8 cellular contexts compared by ENCODE assay signal in genomic region chr17:65559802-65560627, GRCh38. TPM values are rescaled to one million over a fixed set of nuclear protein-coding genes. Genes with fewer than 3 reads are reported as not detected.
DNase-seq lines count a peak whose midpoint lies in the region; ATAC-seq and TF ChIP-seq lines count a peak whose summit lies in the region.

No MANE protein-coding gene starts in this region.

- H3K9me3 ChIP-seq in PC-3 (ENCODE audit: low read length) (no peaks in the 10 kb centered on the region), body of pancreas (no peaks in the 10 kb centered on the region), stomach (no peaks in the 10 kb centered on the region)

- peak overlapping the region; percentile 68 for H3K9ac ChIP-seq in PC-3 (ENCODE audit: low read length)

- peaks cover 6% of the 10 kb centered on the region; the same call in 1 of the 2 replicates for H4K20me1 ChIP-seq in PC-3 (ENCODE audit: low read length)

- 0% methylated on average over 58 to 75 of the region's 90 CpGs for WGBS in body of pancreas, 2 donors
- WGBS in stomach, 5 donors, result 0 to 1% (median 1%) methylated on average over 53 to 89 of the region's 90 CpGs

- BruUV-seq in PC-3 (replicated peaks; lab: Mats Ljungman, UMichigan), result no TSS peak

- no peak for TF ChIP-seq CTCF in GM06990 (IDR thresholded peaks at IDR 0.05; ENCODE audit: insufficient read depth, low read length, poor library complexity, severe bottlenecking)
- no peak for TF ChIP-seq CTCF in PC-3 (conservative IDR thresholded peaks at IDR 0.05; ENCODE audit: low read depth, low read length)
- no peak for TF ChIP-seq CTCF in body of pancreas (IDR thresholded peaks at IDR 0.05)
- no peak for TF ChIP-seq CTCF in stomach (IDR thresholded peaks at IDR 0.05)

- no peak for DNase-seq in GM06990 (ENCODE audit: extremely low read depth, insufficient read length)
- DNase-seq in PC-3, result no peak
- DNase-seq in body of pancreas, result peak in 2 of 4 donors; percentile 24 to 44
- DNase-seq in left colon, result peak in 1 of 2 donors; percentile 53
- peak; percentile 30 for DNase-seq in stomach
- DNase-seq in OCI-M2 (lab: John Stamatoyannopoulos, UW; ENCODE audit: unreplicated experiment), result no peak
- DNase-seq in mesenteric fat pad (ENCODE audit: low spot score), result no peak
- no peak for DNase-seq in Ammon's horn (ENCODE audit: low spot score)

- no peaks in the 10 kb centered on the region for H3F3A ChIP-seq in PC-3 (ENCODE audit: low read length, unreplicated experiment)

- peak; percentile 11 for ATAC-seq in PC-3
- no peak for ATAC-seq in body of pancreas
- peak; percentile 22 for ATAC-seq in left colon

- peak overlapping the region; percentile 67 for H3K4me3 ChIP-seq in GM06990 (replicated peaks; ENCODE audit: low read depth, low read length)
- peak overlapping the region; percentile 82 for H3K4me3 ChIP-seq in PC-3 (ENCODE audit: low read length)
- peak overlapping the region; percentile 88 to 94 for H3K4me3 ChIP-seq in body of pancreas
- peak overlapping the region in 2 of 4 donors; percentile 95 to 96 for H3K4me3 ChIP-seq in stomach

- no peak overlapping the region for H3K27ac ChIP-seq in PC-3 (ENCODE audit: low read length)
- peak overlapping the region; percentile 79 to 96 (median 94) for H3K27ac ChIP-seq in body of pancreas
- peak overlapping the region in 4 of 5 donors; percentile 92 to 95 (median 93) for H3K27ac ChIP-seq in stomach

- H3K4me1 ChIP-seq in PC-3 (ENCODE audit: insufficient read depth, low read length) (peaks cover 15% of the 10 kb centered on the region), body of pancreas (peaks cover 60% of the 10 kb centered on the region), stomach (peaks cover 16 to 27% (median 24%) of the 10 kb centered on the region in 4 donors)

- peak overlapping the region; percentile 85 for H2AFZ ChIP-seq in PC-3 (ENCODE audit: low read length)

- TF ChIP-seq POLR2A in body of pancreas (IDR thresholded peaks at IDR 0.05) (no peak), stomach (IDR thresholded peaks at IDR 0.05) (no peak)

- H3K4me2 ChIP-seq in PC-3 (ENCODE audit: low read length), result peak overlapping the region; percentile 99

- H3K79me2 ChIP-seq in PC-3 (ENCODE audit: low read length), result no peaks in the 10 kb centered on the region

- intact Hi-C loops in PC-3 (cut with micrococcal nuclease) (loop anchor here (2.0 to 5.0 kb wide), 7 partner anchors 69 to 427 kb away; no protein-coding TSS in a partner anchor), body of pancreas (cut with DNase I) (no loop called here), left colon (cut with DNase I, micrococcal nuclease) (loop anchor here in 1 of 2 donors (10.0 kb wide), 1 partner anchor 265 kb away; no protein-coding TSS in a partner anchor), stomach (cut with DNase I; ENCODE audit: low total_unique reads) (loop anchor here (10.0 kb wide), 1 partner anchor 235 kb away; no protein-coding TSS in a partner anchor)

- CTCF ChIA-PET in PC-3 (lab: Charles Lee), result no interaction called here

- H3K27me3 ChIP-seq in GM06990 (replicated peaks; ENCODE audit: control insufficient read depth, insufficient read depth, low read length) (no peaks in the 10 kb centered on the region), PC-3 (ENCODE audit: low read length) (peaks cover 10% of the 10 kb centered on the region), body of pancreas (no peaks in the 10 kb centered on the region), stomach (peaks cover 0 to 25% (median 0%) of the 10 kb centered on the region in 3 donors)

- H3K36me3 ChIP-seq in GM06990 (ENCODE audit: control insufficient read depth, insufficient read depth, low read length), result no peaks in the 10 kb centered on the region
- H3K36me3 ChIP-seq in PC-3 (ENCODE audit: low read depth, low read length), result no peaks in the 10 kb centered on the region
- H3K36me3 ChIP-seq in body of pancreas (replicated peaks in 1 of 2; ENCODE audit: insufficient read depth in 1 of 2, low read depth in 2 of 2), result no peaks in the 10 kb centered on the region
- no peaks in the 10 kb centered on the region for H3K36me3 ChIP-seq in stomach

- POLR2A ChIA-PET in PC-3 (lab: Charles Lee; ENCODE audit: unreplicated experiment), result interaction anchor here (0.5 kb wide), 1 partner anchor 988 kb away, joined by 3 read pairs; no protein-coding TSS in a partner anchor

- no peak for TF ChIP-seq EP300 in stomach (IDR thresholded peaks at IDR 0.05)

- no peaks in the 10 kb centered on the region for H3K9me2 ChIP-seq in PC-3 (replicated peaks; ENCODE audit: low read length)

RNA-seq across cellular contexts. Expression of gene AXIN2, which starts 1.4 kb away (rescaled TPM):
- total RNA-seq in PC-3 (2014; rRNA removed) (2.0 and 2.6 TPM in 2 replicates), body of pancreas (10 to 100 TPM in 1 of 2 donors, 1 to 10 TPM in 1; 5.4 to 16.2 TPM), left colon (10 to 100 TPM; 27.0 to 46.5 TPM), stomach (10 to 100 TPM in 4 of 5 donors, 1 to 10 TPM in 1; 4.1 to 46.9 (median 25.3) TPM), mesenteric fat pad (26.9 TPM)
- 1 to 10 TPM; 2.7 to 3.3 (median 3.2) TPM for polyA plus RNA-seq in stomach
